1 cellular context compared by ENCODE assay signal in genomic region chr12:50353869-50354593, GRCh38.
TF ChIP-seq lines count a peak whose summit lies in the region.

No MANE protein-coding gene starts in this region.

TF ChIP-seq in IMR-90, 13 proteins besides CTCF, POLR2A, EP300 and RAD21:
- TF ChIP-seq ELK1 (IDR thresholded peaks at IDR 0.05; ENCODE audit: borderline replicate concordance, low read depth, low read length), result no peak
- TF ChIP-seq NFE2L2 (IDR thresholded peaks at IDR 0.05; ENCODE audit: low read depth, low read length), result no peak
- TF ChIP-seq MAFK (IDR thresholded peaks at IDR 0.05; ENCODE audit: low read depth, low read length), result no peak
- TF ChIP-seq FOS (IDR thresholded peaks at IDR 0.05; ENCODE audit: low read depth, low read length), result no peak
- TF ChIP-seq MAZ (IDR thresholded peaks at IDR 0.05; ENCODE audit: borderline replicate concordance, low read depth, low read length), result no peak
- no peak for TF ChIP-seq MXI1 (IDR thresholded peaks at IDR 0.05; ENCODE audit: borderline replicate concordance, low read depth, low read length)
- no peak for TF ChIP-seq CHD1 (IDR thresholded peaks at IDR 0.05; ENCODE audit: low read depth, low read length)
- TF ChIP-seq RCOR1 (IDR thresholded peaks at IDR 0.05; ENCODE audit: insufficient replicate concordance, low read length), result no peak
- TF ChIP-seq RFX5 (IDR thresholded peaks at IDR 0.05; ENCODE audit: low read depth, low read length), result no peak
- TF ChIP-seq USF2 (IDR thresholded peaks at IDR 0.05; ENCODE audit: low read depth, low read length), result no peak
- no peak for TF ChIP-seq SMC3 (IDR thresholded peaks at IDR 0.05; ENCODE audit: low read depth, low read length)
- TF ChIP-seq BHLHE40 (IDR thresholded peaks at IDR 0.05; ENCODE audit: low read depth, low read length), result no peak
- no peak for TF ChIP-seq CEBPB (IDR thresholded peaks at IDR 0.05; ENCODE audit: low read depth, low read length)
TF ChIP-seq in IMR-90: peak in this region for 0.
